Comparison of ENCODE assay signal across 24 cellular contexts in the genomic region with DNA sequence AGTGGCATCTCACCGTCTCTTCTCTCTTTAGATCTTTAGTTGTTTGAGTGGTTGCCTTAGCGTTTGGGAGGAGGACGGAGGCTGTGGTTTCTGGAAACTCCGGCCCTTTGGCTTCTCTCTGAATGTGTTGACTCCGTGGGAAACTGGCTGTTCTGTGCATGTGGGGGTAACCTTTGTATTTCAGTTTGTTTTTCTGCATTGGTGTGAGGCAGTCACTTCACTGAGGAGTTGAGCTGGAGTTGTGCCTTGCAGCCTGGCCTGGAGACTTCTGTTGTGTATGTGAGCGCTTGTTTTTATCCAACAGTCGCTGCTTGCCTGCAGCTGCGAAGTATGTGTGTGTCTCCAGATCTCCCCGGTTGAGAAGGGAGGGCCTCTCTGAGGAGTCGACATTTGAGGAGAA. TPM values are rescaled to one million over a fixed set of nuclear protein-coding genes. Genes with fewer than 3 reads are reported as not detected.
DNase-seq lines count a peak whose midpoint lies in the region; FAIRE-seq and TF ChIP-seq lines count a peak whose summit lies in the region.
"Had no signal": no experiment of that assay in that cellular context is flagged by ENCODE, and none has a peak within 500 bp of the region (broad histone marks: within the 10 kb centered on the region; RNA-seq: fewer than 3 reads in every experiment).

No MANE protein-coding gene starts in this region.

- H3K27me3 ChIP-seq in GM23248 (replicated peaks; ENCODE audit: insufficient read depth): no peaks in the 10 kb centered on the region
- no peaks in the 10 kb centered on the region for H3K27me3 ChIP-seq in astrocyte (ENCODE audit: insufficient read depth, low read length)
- H3K27me3 ChIP-seq in endodermal cell (ENCODE audit: control insufficient read depth, insufficient read depth, low read length, poor library complexity, severe bottlenecking): no peaks in the 10 kb centered on the region
- no peaks in the 10 kb centered on the region for H3K27me3 ChIP-seq in osteoblast (ENCODE audit: insufficient read depth, low read length)
- H3K27me3 ChIP-seq: BLaER1 treated with 17β-estradiol and CSF1 and Interleukin-3, amounts not matched to agents 10 nM and 100 nM; SJCRH30 had no signal

- H3K9ac ChIP-seq in GM23248 (no peak overlapping the region), astrocyte (ENCODE audit: low read length) (peak overlapping the region; percentile 40), endodermal cell (ENCODE audit: extremely low read depth, low read length, poor library complexity, severe bottlenecking) (no peak overlapping the region)
- H3K9ac ChIP-seq: BLaER1 treated with 17β-estradiol and CSF1 and Interleukin-3, amounts not matched to agents 10 nM and 100 nM had no signal

- H3K27ac ChIP-seq in GM23248: no peak overlapping the region
- peak overlapping the region; percentile 19 for H3K27ac ChIP-seq in astrocyte (ENCODE audit: low read depth, low read length)
- H3K27ac ChIP-seq in endodermal cell (ENCODE audit: low read depth, low read length): no peak overlapping the region
- no peak overlapping the region for H3K27ac ChIP-seq in osteoblast (ENCODE audit: low read depth, low read length)
- H3K27ac ChIP-seq: BLaER1 treated with 17β-estradiol and CSF1 and Interleukin-3, amounts not matched to agents 10 nM and 100 nM; SJCRH30 had no signal

- no peak for TF ChIP-seq CTCF in astrocyte (IDR thresholded peaks at IDR 0.05; ENCODE audit: insufficient read depth, low read depth, low read length)
- no peak for TF ChIP-seq CTCF in endodermal cell (conservative IDR thresholded peaks at IDR 0.05)
- no peak for TF ChIP-seq CTCF in osteoblast (IDR thresholded peaks at IDR 0.05; ENCODE audit: extremely low read depth, low read depth, low read length)

- H3K27ac Mint-ChIP-seq in astrocyte (ENCODE audit: unreplicated experiment) (peak overlapping the region; percentile 86), endodermal cell (peak overlapping the region; percentile 22)
- H3K27ac Mint-ChIP-seq: HFFc6 had no signal

- H3K4me1 Mint-ChIP-seq in astrocyte (ENCODE audit: low read depth, unreplicated experiment) (peaks cover 33% of the 10 kb centered on the region), endodermal cell (peaks cover 4% of the 10 kb centered on the region)

- H3K27me3 Mint-ChIP-seq in astrocyte (ENCODE audit: low read depth, unreplicated experiment) (no peaks in the 10 kb centered on the region), endodermal cell (ENCODE audit: insufficient read depth) (peaks cover 2% of the 10 kb centered on the region)

- FAIRE-seq in astrocyte (lab: Jason Lieb, UNC): no peak

- H3K4me3 Mint-ChIP-seq in astrocyte (ENCODE audit: unreplicated experiment) (no peak overlapping the region), endodermal cell (no peak overlapping the region)
- H3K4me3 Mint-ChIP-seq: CD8-positive, alpha-beta memory T cell; HFFc6 had no signal

- H3K36me3 ChIP-seq in GM23248 (ENCODE audit: low read depth) (no peaks in the 10 kb centered on the region), astrocyte (ENCODE audit: insufficient read depth, low read length) (peaks cover 3% of the 10 kb centered on the region), endodermal cell (ENCODE audit: control insufficient read depth, insufficient read depth, low read length) (no peaks in the 10 kb centered on the region), osteoblast (ENCODE audit: insufficient read depth, low read length) (peaks cover 4% of the 10 kb centered on the region)
- H3K36me3 ChIP-seq: BLaER1 treated with 17β-estradiol and CSF1 and Interleukin-3, amounts not matched to agents 10 nM and 100 nM; SJCRH30 had no signal

- H3K9me3 ChIP-seq in GM23248 (ENCODE audit: low read depth) (no peaks in the 10 kb centered on the region), astrocyte (ENCODE audit: insufficient read depth, low read depth, low read length) (no peaks in the 10 kb centered on the region), endodermal cell (ENCODE audit: control insufficient read depth, low read length) (no peaks in the 10 kb centered on the region), osteoblast (ENCODE audit: low read depth, low read length) (no peaks in the 10 kb centered on the region)
- H3K9me3 ChIP-seq: BLaER1 treated with 17β-estradiol and CSF1 and Interleukin-3, amounts not matched to agents 10 nM and 100 nM; SJCRH30 had no signal

- no peaks in the 10 kb centered on the region for H3K9me2 ChIP-seq in GM23248 (ENCODE audit: insufficient read depth)

- no peaks in the 10 kb centered on the region for H4K20me1 ChIP-seq in GM23248 (ENCODE audit: insufficient read depth)
- H4K20me1 ChIP-seq in astrocyte (ENCODE audit: insufficient read depth, low read length): no peaks in the 10 kb centered on the region
- H4K20me1 ChIP-seq in osteoblast (ENCODE audit: insufficient read depth, low read length): no peaks in the 10 kb centered on the region
- H4K20me1 ChIP-seq: BLaER1 treated with 17β-estradiol and CSF1 and Interleukin-3, amounts not matched to agents 10 nM and 100 nM had no signal

- 54 to 58% methylated on average over 10 of the region's 10 CpGs for WGBS in GM23248 (ENCODE audit: low coverage in 1 of 2, low lambda C conversion rate in 2 of 2, missing lambda C conversion rate in 2 of 2), 2 experiments
- WGBS in endodermal cell (ENCODE audit: insufficient coverage in 1 of 2, insufficient read length in 1 of 2), 2 experiments: 74 to 81% methylated on average over 5 to 10 of the region's 10 CpGs

- peaks cover 9% of the 10 kb centered on the region for H3K4me1 ChIP-seq in GM23248 (ENCODE audit: insufficient read depth)
- peaks cover 6% of the 10 kb centered on the region for H3K4me1 ChIP-seq in astrocyte (ENCODE audit: insufficient read depth, low read length)
- H3K4me1 ChIP-seq in endodermal cell (ENCODE audit: control insufficient read depth, insufficient read depth, low read length): no peaks in the 10 kb centered on the region
- H3K4me1 ChIP-seq in osteoblast (ENCODE audit: insufficient read depth, low read length): peaks cover 5% of the 10 kb centered on the region
- H3K4me1 ChIP-seq: BLaER1 treated with 17β-estradiol and CSF1 and Interleukin-3, amounts not matched to agents 10 nM and 100 nM; SJCRH30 had no signal

- H3F3A ChIP-seq in GM23248 (ENCODE audit: insufficient read depth): 0 out of 2 replicates have a peak, but pooled peaks cover 3% of the 10 kb centered on the region

- H3K79me2 ChIP-seq in GM23248 (ENCODE audit: insufficient read depth) (no peaks in the 10 kb centered on the region), astrocyte (ENCODE audit: insufficient read depth, low read length) (peaks cover 4% of the 10 kb centered on the region), osteoblast (ENCODE audit: insufficient read depth, low read length) (peaks cover 5% of the 10 kb centered on the region)

- H3K4me3 ChIP-seq in GM23248 (no peak overlapping the region), astrocyte (ENCODE audit: insufficient read depth, low read depth, low read length) (no peak overlapping the region), endodermal cell (ENCODE audit: low read length) (no peak overlapping the region), osteoblast (ENCODE audit: insufficient read depth, low read length) (no peak overlapping the region)
- H3K4me3 ChIP-seq: BLaER1 treated with 17β-estradiol and CSF1 and Interleukin-3, amounts not matched to agents 10 nM and 100 nM; SJCRH30 had no signal

- in situ Hi-C loops in GM23248 (cut with MboI): no loop called here

- H3K36me3 Mint-ChIP-seq in astrocyte (ENCODE audit: low read depth, unreplicated experiment): no peaks in the 10 kb centered on the region
- H3K36me3 Mint-ChIP-seq in endodermal cell (ENCODE audit: low read depth): no peaks in the 10 kb centered on the region

- DNase-seq in GM23248 (no peak), astrocyte (ENCODE audit: low read depth) (peak; percentile 64), endodermal cell (no peak), osteoblast (ENCODE audit: insufficient read length, low spot score, missing footprints) (no peak), NCI-H2227 (lab: John Stamatoyannopoulos, UW; ENCODE audit: unreplicated experiment) (no peak), Ammon's horn (ENCODE audit: low spot score) (no peak), DMS114 treated with DMSO at 0.1 percent for 48 hours (lab: John Stamatoyannopoulos, UW; ENCODE audit: unreplicated experiment) (no peak)
- DNase-seq: CD8-positive, alpha-beta memory T cell; DND-41; H7; HFFc6; KG1; MV-4-11; NCI-H1417; NCI-H187; NCI-H2107; NCI-H2227 treated with DMSO at 0.1 percent for 48 hours; NCI-H524 treated with DMSO at 0.1 percent for 48 hours; PC-3; RPMI8226; SJCRH30 had no signal

- H3K9me3 Mint-ChIP-seq in astrocyte (ENCODE audit: unreplicated experiment): peaks cover 3% of the 10 kb centered on the region
- no peaks in the 10 kb centered on the region for H3K9me3 Mint-ChIP-seq in endodermal cell
- H3K9me3 Mint-ChIP-seq: CD8-positive, alpha-beta memory T cell; HFFc6 had no signal

- H3K4me2 ChIP-seq in GM23248 (ENCODE audit: unreplicated experiment) (no peak overlapping the region), astrocyte (ENCODE audit: low read length) (peak overlapping the region; percentile 19), osteoblast (ENCODE audit: insufficient read depth, low read length) (no peak overlapping the region)
- H3K4me2 ChIP-seq: BLaER1 treated with 17β-estradiol and CSF1 and Interleukin-3, amounts not matched to agents 10 nM and 100 nM had no signal

- H2AFZ ChIP-seq in GM23248 (peak overlapping the region; percentile 14; the same call in 1 of the 2 replicates), astrocyte (ENCODE audit: low read depth, low read length) (no peak overlapping the region), osteoblast (ENCODE audit: low read length) (peak overlapping the region; percentile 41)

RNA-seq across cellular contexts. Expression of gene CLDN14, which starts 33.6 kb away (rescaled TPM):
- 0.51 TPM in 1 of 2 replicates, not detected in the other for total RNA-seq in GM23248 (2014; rRNA removed; shearing (Covaris generic))
- 0.28 TPM in 1 of 2 replicates, not detected in the other for polyA plus RNA-seq in GM23248 (2016; fragmentation: Nextera tagmentation; extraction: Ambion mirVana)
- total RNA-seq in astrocyte (not detected in 2 replicates), endodermal cell (not detected), osteoblast (0.29 and 0.36 TPM in 2 replicates)
- polyA plus RNA-seq in endodermal cell (2013, experiment 1 of 2): not detected
- polyA plus RNA-seq in endodermal cell (2013, experiment 2 of 2): not detected
- total RNA-seq: A673; CD8-positive, alpha-beta memory T cell; G401; H7; SJCRH30 had no signal
- polyA plus RNA-seq: CD8-positive, alpha-beta memory T cell had no signal
